Comparison of ENCODE assay signal across 8 cellular contexts in genomic region chr4:121656269-121656641, GRCh38. TPM values are rescaled to one million over a fixed set of nuclear protein-coding genes. Genes with fewer than 3 reads are reported as not detected.
DNase-seq lines count a peak whose midpoint lies in the region; ATAC-seq and TF ChIP-seq lines count a peak whose summit lies in the region.

No MANE protein-coding gene starts in this region.

- WGBS in ovary, 3 donors = 11 to 31% (median 12%) methylated on average over 5 of the region's 5 CpGs

- TF ChIP-seq EP300 in ovary (IDR thresholded peaks at IDR 0.05) = no peak

- H3K9me3 ChIP-seq in ovary = no peaks in the 10 kb centered on the region

- POLR2A ChIA-PET in BJ (lab: Charles Lee) = no interaction called here

- H3K36me3 ChIP-seq in BJ (ENCODE audit: control insufficient read depth, insufficient read depth, low read length) (no peaks in the 10 kb centered on the region), ovary (no peaks in the 10 kb centered on the region)

- H3K27ac ChIP-seq in ovary = no peak overlapping the region

- intact Hi-C loops in ovary (cut with DNase I) = loop anchor here in 1 of 4 donors (10.0 kb wide), 1 partner anchor 281 kb away; no protein-coding TSS in a partner anchor

- no peak for TF ChIP-seq POLR2A in ovary (IDR thresholded peaks at IDR 0.05)

- CTCF ChIA-PET in BJ (lab: Yijun Ruan, JAX) = interaction anchor here (0.6 to 5.7 kb wide), 17 partner anchors 8 to 539 kb away, joined by 3 to 38 read pairs (median 3); no protein-coding TSS in a partner anchor

- no peaks in the 10 kb centered on the region for H3K27me3 ChIP-seq in BJ (ENCODE audit: control insufficient read depth, insufficient read depth, low read length)
- no peaks in the 10 kb centered on the region for H3K27me3 ChIP-seq in ovary

- DNase-seq in BJ (ENCODE audit: low read depth) = no peak
- DNase-seq in Kasumi-1 (lab: John Stamatoyannopoulos, UW) = peak; percentile 36 to 61
- DNase-seq in fibroblast of mammary gland (ENCODE audit: low read depth) = peak; percentile 84
- DNase-seq in ovary = peak; percentile 19 to 48 (median 34)

- peak; percentile 56 for ATAC-seq in GM18502 (IDR thresholded peaks at IDR 0.05; ENCODE audit: poor library complexity, unreplicated experiment)
- peak; percentile 92 for ATAC-seq in SK-N-SH treated with all-trans-retinoic acid at 6 μM for 48 hours
- ATAC-seq in GM19455 (IDR thresholded peaks at IDR 0.05; ENCODE audit: unreplicated experiment) = no peak
- ATAC-seq in HG03196 (IDR thresholded peaks at IDR 0.05; ENCODE audit: unreplicated experiment) = no peak

- peak; percentile 56 for TF ChIP-seq CTCF in BJ (IDR thresholded peaks at IDR 0.05; ENCODE audit: insufficient read depth, low read depth, low read length)
- TF ChIP-seq CTCF in fibroblast of mammary gland (conservative IDR thresholded peaks at IDR 0.05; ENCODE audit: control insufficient read depth, insufficient read depth, low read depth, low read length) = peak; percentile 52
- TF ChIP-seq CTCF in ovary (IDR thresholded peaks at IDR 0.05) = no peak

- H3K4me3 ChIP-seq in BJ (ENCODE audit: low read depth, low read length) (no peak overlapping the region), fibroblast of mammary gland (ENCODE audit: control insufficient read depth, low read depth, low read length) (no peak overlapping the region), ovary (no peak overlapping the region)

- no peaks in the 10 kb centered on the region for H3K4me1 ChIP-seq in ovary (ENCODE audit: insufficient read depth)

TF ChIP-seq in SK-N-SH treated with all-trans-retinoic acid at 6 μM for 48 hours, 23 proteins besides CTCF, POLR2A, EP300 and RAD21:
- TF ChIP-seq TSHZ2 (CRISPR knock-in tag; IDR thresholded peaks at IDR 0.05) (no peak), TCF4 (CRISPR knock-in tag; IDR thresholded peaks at IDR 0.05; ENCODE audit: borderline replicate concordance) (no peak), BACH2 (CRISPR knock-in tag; IDR thresholded peaks at IDR 0.05; ENCODE audit: borderline replicate concordance) (no peak), ISL1 (CRISPR knock-in tag; IDR thresholded peaks at IDR 0.05) (no peak), ZC3H10 (CRISPR knock-in tag; IDR thresholded peaks at IDR 0.05) (no peak), CSRNP3 (CRISPR knock-in tag; IDR thresholded peaks at IDR 0.05) (no peak), POU6F1 (CRISPR knock-in tag; IDR thresholded peaks at IDR 0.05; ENCODE audit: borderline replicate concordance, low read depth) (no peak)

RNA-seq across cellular contexts. Expression of gene ANXA5, which starts 40.5 kb away (rescaled TPM):
- polyA plus RNA-seq in BJ (2011; rRNA removed) = 591 and 1,019 TPM in 2 replicates
- 217 and 227 TPM in 2 replicates for polyA minus RNA-seq in BJ (2011; rRNA and poly(A)+ RNA removed)
- 100 to 1,000 TPM; 130 to 296 (median 261) TPM for total RNA-seq in ovary
- 100 to 1,000 TPM; 238 to 859 TPM for polyA plus RNA-seq in ovary

Comparison
In these comparisons a context has a peak if more than half of its experiments do, and no peak if none do; other contexts are left out.
1. CTCF ChIP-seq: peak in BJ (single experiment) and fibroblast of mammary gland (single experiment); none in ovary (0 of 3).
2. ATAC-seq: peak in GM18502 (single experiment) and SK-N-SH treated with all-trans-retinoic acid at 6 μM for 48 hours (single experiment); none in GM19455 (single experiment) and HG03196 (single experiment).